22 cellular contexts compared by ENCODE assay signal in the genomic region with DNA sequence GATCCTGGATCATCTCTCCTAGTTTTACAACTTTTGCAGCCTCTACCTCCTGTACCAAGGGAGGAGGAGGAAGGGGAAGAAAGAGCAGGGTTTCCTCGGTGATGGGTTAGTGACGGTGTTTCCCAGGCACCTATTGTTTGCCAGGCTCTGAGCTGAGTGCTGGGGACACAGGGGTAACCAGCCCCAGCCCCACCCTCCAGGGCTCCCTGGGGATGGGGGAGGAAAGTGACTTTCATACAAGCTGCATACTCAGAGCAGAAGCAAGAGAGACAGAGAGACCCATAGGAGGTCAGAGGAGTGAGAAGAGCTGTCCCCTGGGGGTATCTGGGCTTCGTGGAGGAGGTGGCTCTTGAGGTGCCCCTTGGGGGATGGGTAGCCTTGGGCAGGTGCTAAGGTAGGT.
DNase-seq lines count a peak whose midpoint lies in the region; ATAC-seq and TF ChIP-seq lines count a peak whose summit lies in the region.
"Had no signal": no experiment of that assay in that cellular context is flagged by ENCODE, and none has a peak within 500 bp of the region (broad histone marks: within the 10 kb centered on the region; RNA-seq: fewer than 3 reads in every experiment).

No MANE protein-coding gene starts in this region.

- H3K4me1 Mint-ChIP-seq in stimulated activated naive CD8-positive, alpha-beta T cell treated with anti-CD3 and anti-CD28 coated beads, Interleukin-15, amount 100 ng/mL, for 72 hours = peaks cover 13% of the 10 kb centered on the region
- peaks cover 35% of the 10 kb centered on the region for H3K4me1 Mint-ChIP-seq in activated B cell treated with CpG ODN at 0.5 μM for 24 hours
- H3K4me1 Mint-ChIP-seq: CD4-positive, alpha-beta memory T cell had no signal

- H3K9me3 ChIP-seq in transverse colon = no peaks in the 10 kb centered on the region
- H3K9me3 ChIP-seq: left ventricle myocardium inferior, SJSA1 had no signal

- CTCF ChIA-PET in activated B cell treated with CpG ODN at 0.5 μM for 24 hours (lab: Charles Lee) = interaction anchor here (0.8 kb wide), 1 partner anchor 156 kb away, joined by 4 read pairs; no protein-coding TSS in a partner anchor

- TF ChIP-seq CTCF in activated B cell treated with CpG ODN at 0.5 μM for 24 hours (IDR thresholded peaks at IDR 0.05) = no peak
- TF ChIP-seq CTCF in transverse colon (IDR thresholded peaks at IDR 0.05) = no peak
- no peak for TF ChIP-seq CTCF in foreskin fibroblast (IDR thresholded peaks at IDR 0.05; ENCODE audit: low read depth, low read length)

- POLR2A ChIA-PET in activated B cell treated with CpG ODN at 0.5 μM for 24 hours (lab: Charles Lee) = interaction anchor here (0.5 to 1.8 kb wide), 3 partner anchors 12 to 26 kb away, joined by 3 to 16 read pairs (median 3); no protein-coding TSS in a partner anchor

- no peak overlapping the region for H3K27ac ChIP-seq in transverse colon
- H3K27ac ChIP-seq: left ventricle myocardium inferior, SJSA1, VCaP had no signal

- H3K9me3 Mint-ChIP-seq in stimulated activated naive CD8-positive, alpha-beta T cell treated with anti-CD3 and anti-CD28 coated beads, Interleukin-15, amount 100 ng/mL, for 72 hours = no peaks in the 10 kb centered on the region
- H3K9me3 Mint-ChIP-seq in activated B cell treated with CpG ODN at 0.5 μM for 24 hours = no peaks in the 10 kb centered on the region
- H3K9me3 Mint-ChIP-seq: activated CD4-positive, alpha-beta memory T cell treated with anti-CD3 and anti-CD28 coated beads, Interleukin-2, amount 10 ng/mL, durations not matched to agents 7 days and 5 days; activated naive CD4-positive, alpha-beta T cell treated with anti-CD3 and anti-CD28 coated beads, Interleukin-2, amount 50 U/mL, for 72 hours had no signal

- in situ Hi-C loops in transverse colon (cut with MboI; ENCODE audit: low pct_ligation_motif_present in 1 of 4, low pct_unique_long_range_greater_than_20kb in 1 of 4, low sequenced_read_pairs in 3 of 4) = no loop called here

- H3K4me3 ChIP-seq in transverse colon (no peak overlapping the region), foreskin fibroblast (ENCODE audit: low read depth in 1 of 2, low read length in 2 of 2) (no peak overlapping the region)
- H3K4me3 ChIP-seq: left ventricle myocardium inferior, SJSA1 had no signal

- peak; percentile 45 for ATAC-seq in stimulated activated naive CD8-positive, alpha-beta T cell treated with anti-CD3 and anti-CD28 coated beads, Interleukin-15, Interleukin-2, amounts not matched to agents 100 U/mL and 50 U/mL, for 24 hours
- no peak for ATAC-seq in stimulated activated naive CD8-positive, alpha-beta T cell treated with anti-CD3 and anti-CD28 coated beads, Interleukin-15, amount 100 ng/mL, for 72 hours
- ATAC-seq in HG02610 (IDR thresholded peaks at IDR 0.05; ENCODE audit: unreplicated experiment) (peak; percentile 56), activated B cell treated with CpG ODN at 0.5 μM for 24 hours (ENCODE audit: low read depth) (peak; percentile 77)
- ATAC-seq: activated naive CD4-positive, alpha-beta T cell treated with anti-CD3 and anti-CD28 coated beads, Interleukin-2, amount 50 U/mL, for 72 hours; Panc1 had no signal

- no peak overlapping the region for H3K4me3 Mint-ChIP-seq in stimulated activated naive CD8-positive, alpha-beta T cell treated with anti-CD3 and anti-CD28 coated beads, Interleukin-15, amount 100 ng/mL, for 72 hours
- peak overlapping the region; percentile 35 for H3K4me3 Mint-ChIP-seq in activated B cell treated with CpG ODN at 0.5 μM for 24 hours
- H3K4me3 Mint-ChIP-seq: activated CD4-positive, alpha-beta memory T cell treated with anti-CD3 and anti-CD28 coated beads, Interleukin-2, amount 10 ng/mL, durations not matched to agents 7 days and 5 days; CD4-positive, alpha-beta memory T cell; T-helper 1 cell treated with Interleukin-12 subunit alpha and Interleukin-12 subunit beta and Interleukin-4 antibody, amounts not matched to agents 30 μg/mL and 1 μg/mL, for 36 hours had no signal

- TF ChIP-seq POLR2A in transverse colon (IDR thresholded peaks at IDR 0.05) = no peak

- H3K27me3 Mint-ChIP-seq in stimulated activated naive CD8-positive, alpha-beta T cell treated with anti-CD3 and anti-CD28 coated beads, Interleukin-15, amount 100 ng/mL, for 72 hours = peaks cover 37% of the 10 kb centered on the region
- H3K27me3 Mint-ChIP-seq in activated B cell treated with CpG ODN at 0.5 μM for 24 hours = no peaks in the 10 kb centered on the region

- H3K36me3 Mint-ChIP-seq in activated B cell treated with CpG ODN at 0.5 μM for 24 hours (ENCODE audit: low read depth) = no peaks in the 10 kb centered on the region
- H3K36me3 Mint-ChIP-seq: activated naive CD4-positive, alpha-beta T cell treated with anti-CD3 and anti-CD28 coated beads, Interleukin-2, amount 50 U/mL, for 72 hours; CD4-positive, alpha-beta memory T cell had no signal

- H3K36me3 ChIP-seq in transverse colon = no peaks in the 10 kb centered on the region
- H3K36me3 ChIP-seq: left ventricle myocardium inferior, SJSA1 had no signal

- TF ChIP-seq EP300 in transverse colon (IDR thresholded peaks at IDR 0.05; ENCODE audit: low read depth) = no peak

- WGBS in transverse colon (ENCODE audit: low coverage in 1 of 2), 2 donors = 17 to 33% methylated on average over 2 to 3 of the region's 3 CpGs

- intact Hi-C loops in activated B cell treated with CpG ODN at 0.5 μM for 24 hours (cut with micrococcal nuclease) = no loop called here
- intact Hi-C loops in transverse colon (cut with DNase I; ENCODE audit: low total_unique reads) = no loop called here

- H3K27me3 ChIP-seq in transverse colon = peaks cover 16% of the 10 kb centered on the region
- H3K27me3 ChIP-seq: SJSA1 had no signal

- H3K27ac Mint-ChIP-seq in stimulated activated naive CD8-positive, alpha-beta T cell treated with anti-CD3 and anti-CD28 coated beads, Interleukin-15, amount 100 ng/mL, for 72 hours = peak overlapping the region in 1 of 2 donors; percentile 52
- peak overlapping the region; percentile 38 for H3K27ac Mint-ChIP-seq in activated B cell treated with CpG ODN at 0.5 μM for 24 hours
- H3K27ac Mint-ChIP-seq: activated CD4-positive, alpha-beta memory T cell treated with anti-CD3 and anti-CD28 coated beads, Interleukin-2, amount 10 ng/mL, durations not matched to agents 7 days and 5 days; activated naive CD4-positive, alpha-beta T cell treated with anti-CD3 and anti-CD28 coated beads, Interleukin-2, amount 50 U/mL, for 72 hours; CD4-positive, alpha-beta memory T cell; T-helper 1 cell treated with Interleukin-12 subunit alpha and Interleukin-12 subunit beta and Interleukin-4 antibody, amounts not matched to agents 30 μg/mL and 1 μg/mL, for 36 hours had no signal

- DNase-seq in stimulated activated naive CD8-positive, alpha-beta T cell treated with anti-CD3 and anti-CD28 coated beads, Interleukin-15, Interleukin-2, amounts not matched to agents 100 U/mL and 50 U/mL, for 24 hours = peak; percentile 19
- DNase-seq in stimulated activated naive CD8-positive, alpha-beta T cell treated with anti-CD3 and anti-CD28 coated beads, Interleukin-15, amount 100 ng/mL, for 72 hours = no peak
- DNase-seq in activated B cell treated with CpG ODN at 0.5 μM for 24 hours (peak; percentile 25), transverse colon (no peak), foreskin fibroblast (no peak), NCI-H1105 treated with DMSO at 0.1 percent for 48 hours (lab: John Stamatoyannopoulos, UW) (no peak), mesenteric fat pad (ENCODE audit: low spot score) (no peak)
- DNase-seq: ACHN; activated CD4-positive, alpha-beta memory T cell treated with anti-CD3 and anti-CD28 coated beads, Interleukin-2, amount 10 ng/mL, durations not matched to agents 7 days and 5 days; activated T-cell treated with anti-CD3 and anti-CD28 coated beads, Interleukin-2, amount 50 U/mL, for 1 hour; CD4-positive, alpha-beta memory T cell; DND-41; HCEC 1CT; head of caudate nucleus; left ventricle myocardium inferior; NCI-H1092 treated with DMSO at 0.1 percent for 48 hours had no signal

- no peaks in the 10 kb centered on the region for H3K4me1 ChIP-seq in transverse colon
- H3K4me1 ChIP-seq: left ventricle myocardium inferior, SJSA1 had no signal

Comparison
In these comparisons a context has a peak if more than half of its experiments do, and no peak if none do; other contexts are left out.
1. DNase-seq: peak in stimulated activated naive CD8-positive, alpha-beta T cell treated with anti-CD3 and anti-CD28 coated beads, Interleukin-15, Interleukin-2, amounts not matched to agents 100 U/mL and 50 U/mL, for 24 hours (single experiment) and activated B cell treated with CpG ODN at 0.5 μM for 24 hours (single experiment); none in stimulated activated naive CD8-positive, alpha-beta T cell treated with anti-CD3 and anti-CD28 coated beads, Interleukin-15, amount 100 ng/mL, for 72 hours (0 of 2), transverse colon (single experiment), foreskin fibroblast (0 of 2), NCI-H1105 treated with DMSO at 0.1 percent for 48 hours (single experiment) and mesenteric fat pad (single experiment).